Comparison of ENCODE assay signal across 2 cellular contexts in the genomic region with DNA sequence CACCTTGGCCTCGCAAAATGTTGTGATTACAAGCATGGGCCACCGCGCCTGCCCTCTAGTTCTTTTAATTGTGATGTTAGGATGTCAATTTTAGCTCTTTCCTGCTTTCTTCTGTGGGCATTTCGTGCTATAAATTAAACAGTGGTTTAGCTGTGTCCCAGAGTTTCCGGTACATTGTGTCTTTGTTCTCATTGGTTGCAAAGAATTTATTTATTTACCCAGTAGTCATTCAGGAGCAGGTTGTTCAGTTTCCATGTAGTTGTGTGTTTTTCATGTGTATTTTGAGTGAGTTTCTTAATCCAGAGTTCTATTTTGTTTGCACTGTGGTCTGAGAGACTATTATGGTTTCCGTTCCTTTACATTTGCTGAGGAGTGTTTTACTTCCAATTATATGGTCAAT.
TF ChIP-seq lines count a peak whose summit lies in the region.

No MANE protein-coding gene starts in this region.

TF ChIP-seq in liver, 16 proteins besides CTCF, POLR2A, EP300 and RAD21 (continued from another document):
- TF ChIP-seq, protein P1, sequence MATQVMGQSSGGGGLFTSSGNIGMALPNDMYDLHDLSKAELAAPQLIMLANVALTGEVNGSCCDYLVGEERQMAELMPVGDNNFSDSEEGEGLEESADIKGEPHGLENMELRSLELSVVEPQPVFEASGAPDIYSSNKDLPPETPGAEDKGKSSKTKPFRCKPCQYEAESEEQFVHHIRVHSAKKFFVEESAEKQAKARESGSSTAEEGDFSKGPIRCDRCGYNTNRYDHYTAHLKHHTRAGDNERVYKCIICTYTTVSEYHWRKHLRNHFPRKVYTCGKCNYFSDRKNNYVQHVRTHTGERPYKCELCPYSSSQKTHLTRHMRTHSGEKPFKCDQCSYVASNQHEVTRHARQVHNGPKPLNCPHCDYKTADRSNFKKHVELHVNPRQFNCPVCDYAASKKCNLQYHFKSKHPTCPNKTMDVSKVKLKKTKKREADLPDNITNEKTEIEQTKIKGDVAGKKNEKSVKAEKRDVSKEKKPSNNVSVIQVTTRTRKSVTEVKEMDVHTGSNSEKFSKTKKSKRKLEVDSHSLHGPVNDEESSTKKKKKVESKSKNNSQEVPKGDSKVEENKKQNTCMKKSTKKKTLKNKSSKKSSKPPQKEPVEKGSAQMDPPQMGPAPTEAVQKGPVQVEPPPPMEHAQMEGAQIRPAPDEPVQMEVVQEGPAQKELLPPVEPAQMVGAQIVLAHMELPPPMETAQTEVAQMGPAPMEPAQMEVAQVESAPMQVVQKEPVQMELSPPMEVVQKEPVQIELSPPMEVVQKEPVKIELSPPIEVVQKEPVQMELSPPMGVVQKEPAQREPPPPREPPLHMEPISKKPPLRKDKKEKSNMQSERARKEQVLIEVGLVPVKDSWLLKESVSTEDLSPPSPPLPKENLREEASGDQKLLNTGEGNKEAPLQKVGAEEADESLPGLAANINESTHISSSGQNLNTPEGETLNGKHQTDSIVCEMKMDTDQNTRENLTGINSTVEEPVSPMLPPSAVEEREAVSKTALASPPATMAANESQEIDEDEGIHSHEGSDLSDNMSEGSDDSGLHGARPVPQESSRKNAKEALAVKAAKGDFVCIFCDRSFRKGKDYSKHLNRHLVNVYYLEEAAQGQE (IDR thresholded peaks at IDR 0.05) = no peak
- TF ChIP-seq EGR1 (IDR thresholded peaks at IDR 0.05; ENCODE audit: low read depth in 2 of 2) (no peak), HNF4A (conservative IDR thresholded peaks at IDR 0.05) (peak; percentile 14 to 15)

TF ChIP-seq in HepG2, 621 proteins besides CTCF, POLR2A, EP300 and RAD21 (continued from another document):
- TF ChIP-seq, protein P2, sequence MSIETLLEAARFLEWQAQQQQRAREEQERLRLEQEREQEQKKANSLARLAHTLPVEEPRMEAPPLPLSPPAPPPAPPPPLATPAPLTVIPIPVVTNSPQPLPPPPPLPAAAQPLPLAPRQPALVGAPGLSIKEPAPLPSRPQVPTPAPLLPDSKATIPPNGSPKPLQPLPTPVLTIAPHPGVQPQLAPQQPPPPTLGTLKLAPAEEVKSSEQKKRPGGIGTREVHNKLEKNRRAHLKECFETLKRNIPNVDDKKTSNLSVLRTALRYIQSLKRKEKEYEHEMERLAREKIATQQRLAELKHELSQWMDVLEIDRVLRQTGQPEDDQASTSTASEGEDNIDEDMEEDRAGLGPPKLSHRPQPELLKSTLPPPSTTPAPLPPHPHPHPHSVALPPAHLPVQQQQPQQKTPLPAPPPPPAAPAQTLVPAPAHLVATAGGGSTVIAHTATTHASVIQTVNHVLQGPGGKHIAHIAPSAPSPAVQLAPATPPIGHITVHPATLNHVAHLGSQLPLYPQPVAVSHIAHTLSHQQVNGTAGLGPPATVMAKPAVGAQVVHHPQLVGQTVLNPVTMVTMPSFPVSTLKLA (IDR thresholded peaks at IDR 0.05) = no peak
- no peak for TF ChIP-seq RBAK (CRISPR knock-in tag; IDR thresholded peaks at IDR 0.05)
- no peak for TF ChIP-seq PHF8 (CRISPR knock-in tag; IDR thresholded peaks at IDR 0.05)
- no peak for TF ChIP-seq SIX4 (CRISPR knock-in tag; IDR thresholded peaks at IDR 0.05)
- TF ChIP-seq, protein P3, sequence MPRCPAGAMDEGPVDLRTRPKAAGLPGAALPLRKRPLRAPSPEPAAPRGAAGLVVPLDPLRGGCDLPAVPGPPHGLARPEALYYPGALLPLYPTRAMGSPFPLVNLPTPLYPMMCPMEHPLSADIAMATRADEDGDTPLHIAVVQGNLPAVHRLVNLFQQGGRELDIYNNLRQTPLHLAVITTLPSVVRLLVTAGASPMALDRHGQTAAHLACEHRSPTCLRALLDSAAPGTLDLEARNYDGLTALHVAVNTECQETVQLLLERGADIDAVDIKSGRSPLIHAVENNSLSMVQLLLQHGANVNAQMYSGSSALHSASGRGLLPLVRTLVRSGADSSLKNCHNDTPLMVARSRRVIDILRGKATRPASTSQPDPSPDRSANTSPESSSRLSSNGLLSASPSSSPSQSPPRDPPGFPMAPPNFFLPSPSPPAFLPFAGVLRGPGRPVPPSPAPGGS (CRISPR knock-in tag; IDR thresholded peaks at IDR 0.05) = no peak
- no peak for TF ChIP-seq ZEB1 (IDR thresholded peaks at IDR 0.05; ENCODE audit: insufficient replicate concordance, low read depth)
- no peak for TF ChIP-seq SAP130 (CRISPR knock-in tag; IDR thresholded peaks at IDR 0.05; ENCODE audit: low read depth)
- TF ChIP-seq MAFG (CRISPR knock-in tag; IDR thresholded peaks at IDR 0.05) = no peak
- no peak for TF ChIP-seq PHF21A (CRISPR knock-in tag; IDR thresholded peaks at IDR 0.05)
- TF ChIP-seq THYN1 (CRISPR knock-in tag; IDR thresholded peaks at IDR 0.05; ENCODE audit: borderline replicate concordance, low read depth) = no peak
- no peak for TF ChIP-seq ATF7-NPFF (CRISPR knock-in tag; IDR thresholded peaks at IDR 0.05; ENCODE audit: low read depth)
- no peak for TF ChIP-seq SMARCC2 (IDR thresholded peaks at IDR 0.05)
